In genomic region chr22:41289681-41290080, GRCh38 we compare ENCODE assay signal across 15 cellular contexts. TPM values are rescaled to one million over a fixed set of nuclear protein-coding genes. Genes with fewer than 3 reads are reported as not detected.
DNase-seq lines count a peak whose midpoint lies in the region; ATAC-seq and TF ChIP-seq lines count a peak whose summit lies in the region.
"Had no signal": no experiment of that assay in that cellular context is flagged by ENCODE, and none has a peak within 500 bp of the region (broad histone marks: within the 10 kb centered on the region; RNA-seq: fewer than 3 reads in every experiment).

No MANE protein-coding gene starts in this region.

- H3K4me2 ChIP-seq in neural progenitor cell, result no peak overlapping the region

- H3K36me3 ChIP-seq in HUES48 (ENCODE audit: control insufficient read depth, insufficient read depth, low read length), result peaks cover 2% of the 10 kb centered on the region
- H3K36me3 ChIP-seq in neural progenitor cell, result no peaks in the 10 kb centered on the region
- H3K36me3 ChIP-seq: cardiac muscle cell had no signal

- TF ChIP-seq CTCF in chondrocyte (IDR thresholded peaks at IDR 0.05) (no peak), neural progenitor cell (IDR thresholded peaks at IDR 0.05) (no peak), GM20000 (IDR thresholded peaks at IDR 0.05; ENCODE audit: extremely low read depth, missing control alignments) (no peak)

- no peaks in the 10 kb centered on the region for H3K27me3 Mint-ChIP-seq in chondrocyte (ENCODE audit: low read depth)
- peaks cover 2% of the 10 kb centered on the region for H3K27me3 Mint-ChIP-seq in neural progenitor cell (ENCODE audit: insufficient read depth, low read depth)
- H3K27me3 Mint-ChIP-seq: T-cell had no signal

- H3K4me1 Mint-ChIP-seq in chondrocyte (ENCODE audit: low read depth) (peaks cover 48% of the 10 kb centered on the region), neural progenitor cell (peaks cover 13% of the 10 kb centered on the region)

- H4K20me1 ChIP-seq in neural progenitor cell (ENCODE audit: low read depth), result no peaks in the 10 kb centered on the region

- H3K27ac ChIP-seq in HUES48 (ENCODE audit: low read depth, low read length) (peak overlapping the region; percentile 16), neural progenitor cell (no peak overlapping the region), substantia nigra (ENCODE audit: low read depth, low read length, poor library complexity, severe bottlenecking) (no peak overlapping the region)

- H2AFZ ChIP-seq in neural progenitor cell (replicated peaks), result no peak overlapping the region

- H3K27me3 ChIP-seq in HUES48 (ENCODE audit: control insufficient read depth, insufficient read depth, low read length) (no peaks in the 10 kb centered on the region), neural progenitor cell (no peaks in the 10 kb centered on the region)
- H3K27me3 ChIP-seq: cardiac muscle cell had no signal

- H3F3A ChIP-seq in neural progenitor cell (ENCODE audit: low read depth), result peaks cover 20% of the 10 kb centered on the region

- H3K9ac ChIP-seq in HUES48 (ENCODE audit: low read depth, low read length) (peak overlapping the region; percentile 45; the same call in 1 of the 2 replicates), neural progenitor cell (no peak overlapping the region)

- H3K79me2 ChIP-seq in neural progenitor cell (ENCODE audit: low read depth), result peaks cover 12% of the 10 kb centered on the region

- H3K9me3 ChIP-seq in HUES48 (ENCODE audit: control insufficient read depth, insufficient read depth, low read length), result 0 out of 2 replicates have a peak, but pooled peaks cover 3% of the 10 kb centered on the region
- no peaks in the 10 kb centered on the region for H3K9me3 ChIP-seq in neural progenitor cell (ENCODE audit: low read depth)

- no peaks in the 10 kb centered on the region for H3K36me3 Mint-ChIP-seq in chondrocyte (ENCODE audit: low read depth)
- H3K36me3 Mint-ChIP-seq in neural progenitor cell, result no peaks in the 10 kb centered on the region
- H3K36me3 Mint-ChIP-seq: T-cell had no signal

- H3K4me1 ChIP-seq in HUES48 (ENCODE audit: control insufficient read depth, insufficient read depth, low read length), result peaks cover 30% of the 10 kb centered on the region
- peaks cover 14% of the 10 kb centered on the region for H3K4me1 ChIP-seq in neural progenitor cell

- H3K9me3 Mint-ChIP-seq in chondrocyte (ENCODE audit: low read depth) (no peaks in the 10 kb centered on the region), neural progenitor cell (no peaks in the 10 kb centered on the region)
- H3K9me3 Mint-ChIP-seq: T-cell had no signal

- H3K4me3 Mint-ChIP-seq in chondrocyte (ENCODE audit: unreplicated experiment), result no peak overlapping the region
- H3K4me3 Mint-ChIP-seq in neural progenitor cell, result no peak overlapping the region
- H3K4me3 Mint-ChIP-seq: T-cell had no signal

- no peak overlapping the region for H3K4me3 ChIP-seq in HUES48 (ENCODE audit: low read depth, low read length)
- no peak overlapping the region for H3K4me3 ChIP-seq in neural progenitor cell
- H3K4me3 ChIP-seq: cardiac muscle cell had no signal

- ATAC-seq in GM18870 (IDR thresholded peaks at IDR 0.05; ENCODE audit: unreplicated experiment), result no peak
- ATAC-seq: T-cell had no signal

- H3K27ac Mint-ChIP-seq in chondrocyte (ENCODE audit: unreplicated experiment) (peak overlapping the region; percentile 59), neural progenitor cell (peak overlapping the region; percentile 74)
- H3K27ac Mint-ChIP-seq: T-cell had no signal

- peak; percentile 37 to 49 for DNase-seq in AML-193 (lab: John Stamatoyannopoulos, UW)
- DNase-seq in chondrocyte (ENCODE audit: low spot score), result no peak
- no peak for DNase-seq in neural progenitor cell (ENCODE audit: low spot score)
- no peak for DNase-seq in HCEC 1CT
- DNase-seq in GM20000 (ENCODE audit: low spot score), result no peak
- no peak for DNase-seq in substantia nigra (lab: John Stamatoyannopoulos, UW)
- DNase-seq: activated CD4-positive, alpha-beta T cell treated with anti-CD3 and anti-CD28 coated beads for 48 hours; activated effector memory CD4-positive, alpha-beta T cell treated with anti-CD3 and anti-CD28 coated beads, Interleukin-2, amount 50 U/mL, for 16 hours; KBM-7; NCI-H2029; stimulated activated CD4-positive, alpha-beta T cell treated with anti-CD3 and anti-CD28 coated beads, Interleukin-1b, Interleukin-23, amount 100 ng/mL, for 48 hours; T-cell had no signal

RNA-seq across cellular contexts. Expression of gene RANGAP1, which starts 3.7 kb away (rescaled TPM):
- 34.7 to 38.6 TPM (median 35.4 TPM) in 3 replicates for total RNA-seq in chondrocyte
- total RNA-seq in neural progenitor cell (ENCODE audit: low replicate concordance), result 53.4 and 114 TPM in 2 replicates

RNA-seq across cellular contexts. Expression of gene ZC3H7B, which starts 11.6 kb away (rescaled TPM):
- total RNA-seq in chondrocyte, result 54.7 to 73.3 TPM (median 55.8 TPM) in 3 replicates
- total RNA-seq in neural progenitor cell (ENCODE audit: low replicate concordance), result 25.8 and 56.3 TPM in 2 replicates

RNA-seq across cellular contexts. Expression of gene CHADL, which starts 49.0 kb away (rescaled TPM):
- total RNA-seq in chondrocyte, result 0.36 to 1.3 TPM (median 0.39 TPM) in 3 replicates
- 0.56 TPM in 1 of 2 replicates, not detected in the other for total RNA-seq in neural progenitor cell (ENCODE audit: low replicate concordance)

Comparison
In these comparisons a context has a peak if more than half of its experiments do, and no peak if none do; other contexts are left out.
1. DNase-seq: peak in AML-193 (2 of 2); none in chondrocyte (single experiment), neural progenitor cell (single experiment), HCEC 1CT (single experiment), GM20000 (single experiment) and substantia nigra (0 of 49).